Comparison of ENCODE assay signal across 17 cellular contexts in genomic region chr15:62739082-62739481, GRCh38.
DNase-seq lines count a peak whose midpoint lies in the region; ATAC-seq, FAIRE-seq and TF ChIP-seq lines count a peak whose summit lies in the region.
"Had no signal": no experiment of that assay in that cellular context is flagged by ENCODE, and none has a peak within 500 bp of the region (broad histone marks: within the 10 kb centered on the region; RNA-seq: fewer than 3 reads in every experiment).

No MANE protein-coding gene starts in this region.

- no peak for ATAC-seq in GM21786 (IDR thresholded peaks at IDR 0.05; ENCODE audit: unreplicated experiment)

- no peak for FAIRE-seq in bronchial epithelial cell (lab: Jason Lieb, UNC)

- no peaks in the 10 kb centered on the region for H3K36me3 ChIP-seq in bronchial epithelial cell (ENCODE audit: control insufficient read depth, insufficient read depth, low read length)

- no peaks in the 10 kb centered on the region for H3K27me3 ChIP-seq in bronchial epithelial cell (ENCODE audit: control insufficient read depth, insufficient read depth, low read length)
- H3K27me3 ChIP-seq: esophagus squamous epithelium had no signal

- DNase-seq in COLO829 (ENCODE audit: low spot score) (peak; percentile 75), NCI-H69 (lab: John Stamatoyannopoulos, UW) (peak; percentile 9), bronchial epithelial cell (ENCODE audit: low read depth) (peak; percentile 93), medulla oblongata (ENCODE audit: extremely low spot score) (peak; percentile 13), NCI-H446 (lab: John Stamatoyannopoulos, UW) (no peak), cerebellar cortex (ENCODE audit: low spot score) (no peak)
- DNase-seq in stimulated activated CD4-positive, alpha-beta T cell treated with anti-CD3 and anti-CD28 coated beads, Interleukin-4, amount 100 ng/mL, for 24 hours, result no peak
- DNase-seq: activated gamma-delta T cell, AML-193, cerebellar nuclear complex, DMS79, esophagus squamous epithelium, NCI-H1092, NCI-H446 treated with DMSO at 0.1 percent for 48 hours, psoas muscle, RPMI8226 had no signal

- H3K4me3 ChIP-seq in bronchial epithelial cell (ENCODE audit: low read depth, low read length), result no peak overlapping the region
- H3K4me3 ChIP-seq: esophagus squamous epithelium, psoas muscle had no signal

- no peak for TF ChIP-seq CTCF in bronchial epithelial cell (IDR thresholded peaks at IDR 0.05; ENCODE audit: insufficient read depth, low read length, severe bottlenecking)

Comparison
In these comparisons a context has a peak if more than half of its experiments do, and no peak if none do; other contexts are left out.
1. DNase-seq: peak in COLO829 (single experiment), NCI-H69 (single experiment), bronchial epithelial cell (single experiment) and medulla oblongata (single experiment); none in stimulated activated CD4-positive, alpha-beta T cell treated with anti-CD3 and anti-CD28 coated beads, Interleukin-4, amount 100 ng/mL, for 24 hours (single experiment), NCI-H446 (0 of 2) and cerebellar cortex (single experiment).